ENCODE assay signal across 17 cellular contexts in the genomic region with DNA sequence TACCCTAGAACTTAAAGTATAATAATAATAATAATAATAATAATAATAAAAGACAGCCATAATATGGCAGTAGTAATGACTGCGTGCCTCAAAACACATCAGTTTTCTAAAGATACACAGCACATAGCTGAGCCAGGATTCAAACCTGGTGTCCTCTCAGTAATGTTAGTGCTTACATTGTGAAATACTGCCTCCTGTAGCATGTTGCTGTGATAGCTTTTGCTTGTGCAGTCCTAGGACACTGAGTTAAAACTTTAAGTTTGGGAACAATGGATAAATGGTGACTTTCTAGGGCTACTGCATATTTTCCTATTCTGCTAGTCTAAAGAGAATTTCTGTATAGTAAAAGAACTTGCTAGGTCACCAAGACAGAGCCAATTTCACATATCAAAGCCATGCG. TPM values are rescaled to one million over a fixed set of nuclear protein-coding genes. Genes with fewer than 3 reads are reported as not detected.
DNase-seq lines count a peak whose midpoint lies in the region; ATAC-seq and TF ChIP-seq lines count a peak whose summit lies in the region.
"Not testable (repeated sequence)": the region's sequence is repeated elsewhere in the genome, so short reads cannot be mapped to it uniquely, and the experiment has no call there.
"Had no signal": no experiment of that assay in that cellular context is flagged by ENCODE, and none has a peak within 500 bp of the region (broad histone marks: within the 10 kb centered on the region; RNA-seq: fewer than 3 reads in every experiment).

No MANE protein-coding gene starts in this region.

- not testable (repeated sequence) for H3K27ac ChIP-seq in C4-2B; GM23338 (ENCODE audit: low read depth); OCI-LY3 (ENCODE audit: low read length); left lung

- H3K4me1 Mint-ChIP-seq in GM23338 = not testable (repeated sequence)

- H3K4me3 Mint-ChIP-seq in GM23338 = not testable (repeated sequence)

- H3K9me2 ChIP-seq in GM23338 (ENCODE audit: insufficient read depth) = not testable (repeated sequence)

- H4K20me1 ChIP-seq in GM23338 (replicated peaks; ENCODE audit: insufficient read depth); OCI-LY3 (ENCODE audit: insufficient read depth, low read length): not testable (repeated sequence)

- H3K9me3 Mint-ChIP-seq in GM23338 = not testable (repeated sequence)

- H3K27me3 ChIP-seq in GM23338 (ENCODE audit: insufficient read depth); OCI-LY3 (ENCODE audit: low read depth, low read length); left lung: not testable (repeated sequence)

- ATAC-seq in GM18519 (IDR thresholded peaks at IDR 0.05; ENCODE audit: low FRiP score, unreplicated experiment) (peak; percentile 56), GM19395 (IDR thresholded peaks at IDR 0.05; ENCODE audit: unreplicated experiment) (peak; percentile 72), GM23338 (peak; percentile 95), HG02981 (IDR thresholded peaks at IDR 0.05; ENCODE audit: unreplicated experiment) (peak; percentile 62), HG03460 (IDR thresholded peaks at IDR 0.05; ENCODE audit: unreplicated experiment) (peak; percentile 83), left lung (peak; percentile 22)

- peak; percentile 51 for DNase-seq in GM23338 (ENCODE audit: low spot score)
- DNase-seq in left lung = not testable (repeated sequence)

- TF ChIP-seq CTCF in C4-2B (conservative IDR thresholded peaks at IDR 0.05) (peak; percentile 12), GM23338 (conservative IDR thresholded peaks at IDR 0.05; ENCODE audit: low read depth in 2 of 2) (peak; percentile 58 to 72), OCI-LY3 (IDR thresholded peaks at IDR 0.05; ENCODE audit: low read depth, low read length) (peak; percentile 51)
- TF ChIP-seq CTCF in left lung (IDR thresholded peaks at IDR 0.05) = not testable (repeated sequence)

- not testable (repeated sequence) for H3K9ac ChIP-seq in OCI-LY3 (ENCODE audit: low read length)

- H3K4me2 ChIP-seq in GM23338; OCI-LY3 (ENCODE audit: low read length): not testable (repeated sequence)

- not testable (repeated sequence) for H3K9me3 ChIP-seq in OCI-LY3 (ENCODE audit: insufficient read depth, low read length); left lung

- H3K36me3 Mint-ChIP-seq in GM23338 (ENCODE audit: low read depth) = not testable (repeated sequence)

- H3K27ac Mint-ChIP-seq in GM23338 = not testable (repeated sequence)

- intact Hi-C loops in left lung (cut with DNase I) = not testable (repeated sequence)

- not testable (repeated sequence) for H3K27me3 Mint-ChIP-seq in GM23338 (ENCODE audit: insufficient read depth, low read depth, poor library complexity)

- not testable (repeated sequence) for H2AFZ ChIP-seq in GM23338; OCI-LY3 (ENCODE audit: low read depth, low read length)

- H3K4me1 ChIP-seq in GM23338 (ENCODE audit: insufficient read depth); OCI-LY3 (ENCODE audit: low read length); left lung: not testable (repeated sequence)

- not testable (repeated sequence) for H3F3A ChIP-seq in GM23338 (replicated peaks; ENCODE audit: low read depth)

- H3K4me3 ChIP-seq in GM23338; OCI-LY3 (ENCODE audit: low read length); left lung: not testable (repeated sequence)

- not testable (repeated sequence) for H3K36me3 ChIP-seq in GM23338 (ENCODE audit: insufficient read depth); OCI-LY3 (replicated peaks; ENCODE audit: low read depth, low read length); left lung

- H3K79me2 ChIP-seq in GM23338 (replicated peaks; ENCODE audit: insufficient read depth); OCI-LY3 (ENCODE audit: low read length): not testable (repeated sequence)

RNA-seq across cellular contexts. Expression of gene APELA, which starts 36.5 kb away (rescaled TPM):
- 153 and 213 TPM in 2 replicates for total RNA-seq in GM23338 (2014; rRNA removed; shearing (Covaris generic))
- 112 and 114 TPM in 2 replicates for polyA plus RNA-seq in GM23338 (2016; fragmentation: Nextera tagmentation; extraction: Ambion mirVana)
- under 1 TPM; 0.18 to 0.44 TPM for total RNA-seq in left lung
- total RNA-seq: activated CD4-positive, alpha-beta memory T cell treated with anti-CD3 and anti-CD28 coated beads, Interleukin-2, amount 10 ng/mL, durations not matched to agents 7 days and 5 days; activated naive CD8-positive, alpha-beta T cell treated with anti-CD3 and anti-CD28 coated beads, Interleukin-2, amount 10 ng/mL, durations not matched to agents 7 days and 5 days; dermis microvascular lymphatic vessel endothelial cell; endothelial cell of umbilical vein; pulmonary artery endothelial cell; Right ventricle myocardium superior had no signal
- polyA plus RNA-seq: A549, BJ, endothelial cell of umbilical vein, mammary epithelial cell had no signal

Comparison
In these comparisons a context has a peak if more than half of its experiments do, and no peak if none do; other contexts are left out.
1. ATAC-seq: peak in every context shown above with its lines; median percentile 95 in GM23338; 83 in HG03460; 72 in GM19395; 62 in HG02981; 56 in GM18519; 22 in left lung.
2. RNA of gene APELA, which starts 36.5 kb away (total RNA-seq): 153 to 213 TPM in GM23338; 0.18 to 0.44 TPM in left lung; every median in the first group is over 100 times any median in the second.